ENCODE assay signal across 15 cellular contexts in the genomic region with DNA sequence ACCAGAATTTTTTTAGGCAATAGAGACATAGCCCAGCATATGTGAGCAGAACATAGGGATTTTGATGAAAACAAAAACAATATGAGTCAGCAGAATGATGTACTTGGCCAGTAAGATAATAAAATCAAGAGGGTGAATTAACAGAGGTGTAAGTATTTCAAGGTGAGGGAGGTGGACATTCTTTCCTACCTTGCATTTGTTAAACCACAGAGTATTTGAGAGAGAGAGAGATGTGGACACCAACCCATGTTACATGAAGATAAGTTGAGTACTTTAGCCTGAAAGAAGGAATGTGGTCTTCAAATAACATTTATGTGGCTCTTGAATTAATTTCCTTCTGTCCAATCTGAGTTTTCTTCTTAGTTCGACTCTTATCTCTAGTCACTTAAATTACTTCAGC.
DNase-seq lines count a peak whose midpoint lies in the region; ATAC-seq and TF ChIP-seq lines count a peak whose summit lies in the region.
"Had no signal": no experiment of that assay in that cellular context is flagged by ENCODE, and none has a peak within 500 bp of the region (broad histone marks: within the 10 kb centered on the region; RNA-seq: fewer than 3 reads in every experiment).

No MANE protein-coding gene starts in this region.

- TF ChIP-seq EP300 in sigmoid colon (IDR thresholded peaks at IDR 0.05) = no peak

- H3K27me3 ChIP-seq in Caco-2 (replicated peaks; ENCODE audit: control insufficient read depth, insufficient read depth, low read length) = no peaks in the 10 kb centered on the region
- H3K27me3 ChIP-seq in IMR-90 (ENCODE audit: control insufficient read depth, insufficient read depth, low read length) = no peaks in the 10 kb centered on the region
- H3K27me3 ChIP-seq in hepatocyte = no peaks in the 10 kb centered on the region
- no peaks in the 10 kb centered on the region for H3K27me3 ChIP-seq in sigmoid colon

- peaks cover 5% of the 10 kb centered on the region for H3K36me3 Mint-ChIP-seq in Caco-2 (ENCODE audit: insufficient read depth, unreplicated experiment)
- H3K36me3 Mint-ChIP-seq in neural crest cell (ENCODE audit: low read depth) = peaks cover 12% of the 10 kb centered on the region
- H3K36me3 Mint-ChIP-seq in activated CD8-positive, alpha-beta memory T cell treated with anti-CD3 and anti-CD28 coated beads, Interleukin-2, amount 10 ng/mL, durations not matched to agents 7 days and 5 days = peaks cover 5% of the 10 kb centered on the region

- no peaks in the 10 kb centered on the region for H3K9me3 ChIP-seq in Caco-2
- no peaks in the 10 kb centered on the region for H3K9me3 ChIP-seq in IMR-90 (ENCODE audit: control insufficient read depth, insufficient read depth, low read length)
- no peaks in the 10 kb centered on the region for H3K9me3 ChIP-seq in hepatocyte (ENCODE audit: low read depth)
- no peaks in the 10 kb centered on the region for H3K9me3 ChIP-seq in sigmoid colon

- no peak overlapping the region for H2AK5ac ChIP-seq in IMR-90 (ENCODE audit: low read depth, low read length)

- H2BK15ac ChIP-seq in IMR-90 (ENCODE audit: low read depth, low read length) = no peak overlapping the region

- no peak overlapping the region for H4K8ac ChIP-seq in IMR-90 (ENCODE audit: low read depth in 2 of 2, low read length in 2 of 2)

- CTCF ChIA-PET in Caco-2 (lab: Charles Lee) (no interaction called here), IMR-90 (lab: Yijun Ruan, JAX) (interaction anchor here (0.6 kb wide), 1 partner anchor 50 kb away, joined by 3 read pairs; no protein-coding TSS in a partner anchor)
- CTCF ChIA-PET in activated CD8-positive, alpha-beta memory T cell treated with anti-CD3 and anti-CD28 coated beads, Interleukin-2, amount 10 ng/mL, durations not matched to agents 7 days and 5 days (lab: Charles Lee) = no interaction called here

- H3K14ac ChIP-seq in IMR-90 (replicated peaks; ENCODE audit: low read depth, low read length) = no peak overlapping the region

- H3K9me2 ChIP-seq in hepatocyte (replicated peaks; ENCODE audit: insufficient read depth) = no peaks in the 10 kb centered on the region

- H4K91ac ChIP-seq in IMR-90 (ENCODE audit: insufficient read depth, low read depth, low read length) = no peak overlapping the region

- intact Hi-C loops in Caco-2 (cut with micrococcal nuclease; ENCODE audit: unreplicated experiment) = no loop called here
- intact Hi-C loops in IMR-90 (cut with micrococcal nuclease) = no loop called here
- intact Hi-C loops in sigmoid colon (cut with DNase I) = no loop called here

- no peak for DNase-seq in Caco-2
- DNase-seq in IMR-90 = no peak
- DNase-seq in hepatocyte (ENCODE audit: low spot score) = no peak
- DNase-seq in neural crest cell (ENCODE audit: low read depth, low spot score) = no peak
- no peak for DNase-seq in activated CD8-positive, alpha-beta memory T cell treated with anti-CD3 and anti-CD28 coated beads, Interleukin-2, amount 10 ng/mL, durations not matched to agents 7 days and 5 days
- no peak for DNase-seq in sigmoid colon
- no peak for DNase-seq in NCI-H187 treated with DMSO at 0.1 percent for 48 hours (lab: John Stamatoyannopoulos, UW)
- no peak for DNase-seq in NCI-H226
- DNase-seq: 8988T; CD8-positive, alpha-beta T cell; GOT3; H7 had no signal

- no peak overlapping the region for H2AK9ac ChIP-seq in IMR-90 (replicated peaks; ENCODE audit: low read depth, low read length, poor library complexity)

- H3K79me2 ChIP-seq in hepatocyte = no peaks in the 10 kb centered on the region

- no peaks in the 10 kb centered on the region for H3K9me3 Mint-ChIP-seq in Caco-2 (ENCODE audit: unreplicated experiment)
- peaks cover 5% of the 10 kb centered on the region for H3K9me3 Mint-ChIP-seq in neural crest cell
- no peaks in the 10 kb centered on the region for H3K9me3 Mint-ChIP-seq in activated CD8-positive, alpha-beta memory T cell treated with anti-CD3 and anti-CD28 coated beads, Interleukin-2, amount 10 ng/mL, durations not matched to agents 7 days and 5 days (ENCODE audit: low read depth)
- H3K9me3 Mint-ChIP-seq: CD8-positive, alpha-beta T cell; IgD-negative memory B cell had no signal

- H3K27ac Mint-ChIP-seq in Caco-2 (ENCODE audit: unreplicated experiment) (peak overlapping the region; percentile 61), neural crest cell (ENCODE audit: unreplicated experiment) (peak overlapping the region; percentile 52)
- no peak overlapping the region for H3K27ac Mint-ChIP-seq in activated CD8-positive, alpha-beta memory T cell treated with anti-CD3 and anti-CD28 coated beads, Interleukin-2, amount 10 ng/mL, durations not matched to agents 7 days and 5 days
- H3K27ac Mint-ChIP-seq: B cell; CD8-positive, alpha-beta T cell; IgD-negative memory B cell had no signal

- H3K36me3 ChIP-seq in Caco-2 (ENCODE audit: control insufficient read depth, insufficient read depth, low read length) (no peaks in the 10 kb centered on the region), IMR-90 (ENCODE audit: control insufficient read depth, insufficient read depth, low read length) (no peaks in the 10 kb centered on the region), hepatocyte (replicated peaks; ENCODE audit: insufficient read depth, low read depth) (no peaks in the 10 kb centered on the region), sigmoid colon (no peaks in the 10 kb centered on the region)

- H4K20me1 ChIP-seq in IMR-90 (ENCODE audit: insufficient read depth, low read length) (no peaks in the 10 kb centered on the region), hepatocyte (ENCODE audit: insufficient read depth, poor library complexity, severe bottlenecking) (no peaks in the 10 kb centered on the region)

- dilution Hi-C loops in IMR-90 (cut with HindIII; ENCODE audit: low sequenced_read_pairs, unreplicated experiment) = no loop called here

- no peak overlapping the region for H3K4me3 Mint-ChIP-seq in Caco-2 (ENCODE audit: unreplicated experiment)
- no peak overlapping the region for H3K4me3 Mint-ChIP-seq in neural crest cell
- H3K4me3 Mint-ChIP-seq in activated CD8-positive, alpha-beta memory T cell treated with anti-CD3 and anti-CD28 coated beads, Interleukin-2, amount 10 ng/mL, durations not matched to agents 7 days and 5 days = no peak overlapping the region
- H3K4me3 Mint-ChIP-seq: B cell; CD8-positive, alpha-beta T cell; IgD-negative memory B cell had no signal

- no peak for ATAC-seq in IMR-90 (ENCODE audit: low read depth)
- no peak for ATAC-seq in activated CD8-positive, alpha-beta memory T cell treated with anti-CD3 and anti-CD28 coated beads, Interleukin-2, amount 10 ng/mL, durations not matched to agents 7 days and 5 days
- ATAC-seq: CD8-positive, alpha-beta T cell had no signal

- no peak overlapping the region for H2BK5ac ChIP-seq in IMR-90 (ENCODE audit: low read depth, low read length, poor library complexity, severe bottlenecking)

- TF ChIP-seq CTCF in Caco-2 (IDR thresholded peaks at IDR 0.05; ENCODE audit: insufficient read depth in 1 of 2, low read depth in 1 of 2, low read length in 1 of 2, severe bottlenecking in 1 of 2, unreplicated experiment in 1 of 2) (no peak), IMR-90 (conservative IDR thresholded peaks at IDR 0.05; ENCODE audit: low read depth, low read length) (no peak), hepatocyte (IDR thresholded peaks at IDR 0.05; ENCODE audit: poor library complexity) (no peak), neural crest cell (conservative IDR thresholded peaks at IDR 0.05) (no peak), sigmoid colon (IDR thresholded peaks at IDR 0.05) (no peak)

- H3K56ac ChIP-seq in IMR-90 (ENCODE audit: extremely low read depth, insufficient read depth, low read length) = no peak overlapping the region

- H3K4me1 ChIP-seq in Caco-2 (peaks cover 11% of the 10 kb centered on the region), IMR-90 (ENCODE audit: control insufficient read depth, insufficient read depth, low read length) (no peaks in the 10 kb centered on the region), hepatocyte (ENCODE audit: insufficient read depth) (no peaks in the 10 kb centered on the region), sigmoid colon (no peaks in the 10 kb centered on the region)
- H3K4me1 ChIP-seq: BLaER1 treated with 17β-estradiol and CSF1 and Interleukin-3, amounts not matched to agents 10 nM and 100 nM had no signal

- H3K9ac ChIP-seq in IMR-90 (ENCODE audit: low read depth, low read length) = no peak overlapping the region
- H3K9ac ChIP-seq: BLaER1 treated with 17β-estradiol and CSF1 and Interleukin-3, amounts not matched to agents 10 nM and 100 nM had no signal

- H3K27me3 Mint-ChIP-seq in Caco-2 (ENCODE audit: insufficient read depth, unreplicated experiment) (no peaks in the 10 kb centered on the region), neural crest cell (ENCODE audit: low read depth) (no peaks in the 10 kb centered on the region)
- no peaks in the 10 kb centered on the region for H3K27me3 Mint-ChIP-seq in activated CD8-positive, alpha-beta memory T cell treated with anti-CD3 and anti-CD28 coated beads, Interleukin-2, amount 10 ng/mL, durations not matched to agents 7 days and 5 days
- H3K27me3 Mint-ChIP-seq: B cell, IgD-negative memory B cell had no signal

- no peak overlapping the region for H2BK20ac ChIP-seq in IMR-90 (ENCODE audit: low read depth, low read length)

- POLR2A ChIA-PET in Caco-2 (lab: Charles Lee) = no interaction called here
- POLR2A ChIA-PET in IMR-90 (lab: Charles Lee; ENCODE audit: unreplicated experiment) = no interaction called here

- H2BK120ac ChIP-seq in IMR-90 (ENCODE audit: low read depth, low read length) = no peak overlapping the region

- BruUV-seq in Caco-2 (replicated peaks; lab: Mats Ljungman, UMichigan) (no TSS peak), IMR-90 (replicated peaks; lab: Mats Ljungman, UMichigan) (no TSS peak)

- no CpG with 5 or more reads among the region's 1 CpG for WGBS in IMR-90 (ENCODE audit: extremely low coverage in 2 of 2, insufficient read length in 1 of 2), 2 experiments
- WGBS in hepatocyte (ENCODE audit: low lambda C conversion rate, missing lambda C conversion rate) = 95% methylated on average over 1 of the region's 1 CpG
- 86 to 96% methylated on average over 1 of the region's 1 CpG for WGBS in sigmoid colon, 2 donors

- no peaks in the 10 kb centered on the region for H3K9me1 ChIP-seq in IMR-90 (ENCODE audit: insufficient read depth, low read length)

- no peak overlapping the region for H3K4me3 ChIP-seq in Caco-2 (ENCODE audit: low read depth, low read length)
- no peak overlapping the region for H3K4me3 ChIP-seq in IMR-90 (ENCODE audit: insufficient read depth, low read depth, low read length)
- H3K4me3 ChIP-seq in hepatocyte = no peak overlapping the region
- H3K4me3 ChIP-seq in sigmoid colon = no peak overlapping the region
- H3K4me3 ChIP-seq: BLaER1 treated with 17β-estradiol and CSF1 and Interleukin-3, amounts not matched to agents 10 nM and 100 nM had no signal

- no peak overlapping the region for H3K27ac ChIP-seq in IMR-90 (ENCODE audit: insufficient read depth, low read length)
- peak overlapping the region; percentile 64 for H3K27ac ChIP-seq in hepatocyte
- H3K27ac ChIP-seq in sigmoid colon = no peak overlapping the region
- H3K27ac ChIP-seq: BLaER1 treated with 17β-estradiol and CSF1 and Interleukin-3, amounts not matched to agents 10 nM and 100 nM had no signal

- H4K5ac ChIP-seq in IMR-90 (ENCODE audit: low read depth, low read length) = no peak overlapping the region

- H2AFZ ChIP-seq in IMR-90 (replicated peaks; ENCODE audit: low read length, poor library complexity) (no peak overlapping the region), hepatocyte (no peak overlapping the region)

- no peak overlapping the region for H3K23ac ChIP-seq in IMR-90 (ENCODE audit: low read depth, low read length)

- in situ Hi-C loops in IMR-90 (cut with MboI; ENCODE audit: low sequenced_read_pairs) = loop anchor here (25.0 kb wide), 1 partner anchor 934 kb away; no protein-coding TSS in a partner anchor

- TF ChIP-seq POLR2A in IMR-90 (IDR thresholded peaks at IDR 0.05; ENCODE audit: low read depth, low read length) (no peak), sigmoid colon (IDR thresholded peaks at IDR 0.05) (no peak)

- H3K4me2 ChIP-seq in IMR-90 (ENCODE audit: low read depth, low read length) (no peak overlapping the region), hepatocyte (peak overlapping the region; percentile 23)
- H3K4me2 ChIP-seq: BLaER1 treated with 17β-estradiol and CSF1 and Interleukin-3, amounts not matched to agents 10 nM and 100 nM had no signal

- TF ChIP-seq RAD21 in IMR-90 (IDR thresholded peaks at IDR 0.05; ENCODE audit: low read length) = no peak

- no peaks in the 10 kb centered on the region for H3K79me1 ChIP-seq in IMR-90 (ENCODE audit: low read depth in 1 of 2, low read length in 2 of 2)

- no peak overlapping the region for H3K4ac ChIP-seq in IMR-90 (ENCODE audit: low read depth, low read length)

- no peak overlapping the region for H3K18ac ChIP-seq in IMR-90 (ENCODE audit: low read depth, low read length)

- H3K4me1 Mint-ChIP-seq in Caco-2 (ENCODE audit: low read depth, unreplicated experiment) = peaks cover 11% of the 10 kb centered on the region
- H3K4me1 Mint-ChIP-seq in neural crest cell = no peaks in the 10 kb centered on the region
- no peaks in the 10 kb centered on the region for H3K4me1 Mint-ChIP-seq in activated CD8-positive, alpha-beta memory T cell treated with anti-CD3 and anti-CD28 coated beads, Interleukin-2, amount 10 ng/mL, durations not matched to agents 7 days and 5 days
- H3K4me1 Mint-ChIP-seq: B cell, IgD-negative memory B cell had no signal
